Comparison of ENCODE assay signal across 2 cellular contexts in the genomic region with DNA sequence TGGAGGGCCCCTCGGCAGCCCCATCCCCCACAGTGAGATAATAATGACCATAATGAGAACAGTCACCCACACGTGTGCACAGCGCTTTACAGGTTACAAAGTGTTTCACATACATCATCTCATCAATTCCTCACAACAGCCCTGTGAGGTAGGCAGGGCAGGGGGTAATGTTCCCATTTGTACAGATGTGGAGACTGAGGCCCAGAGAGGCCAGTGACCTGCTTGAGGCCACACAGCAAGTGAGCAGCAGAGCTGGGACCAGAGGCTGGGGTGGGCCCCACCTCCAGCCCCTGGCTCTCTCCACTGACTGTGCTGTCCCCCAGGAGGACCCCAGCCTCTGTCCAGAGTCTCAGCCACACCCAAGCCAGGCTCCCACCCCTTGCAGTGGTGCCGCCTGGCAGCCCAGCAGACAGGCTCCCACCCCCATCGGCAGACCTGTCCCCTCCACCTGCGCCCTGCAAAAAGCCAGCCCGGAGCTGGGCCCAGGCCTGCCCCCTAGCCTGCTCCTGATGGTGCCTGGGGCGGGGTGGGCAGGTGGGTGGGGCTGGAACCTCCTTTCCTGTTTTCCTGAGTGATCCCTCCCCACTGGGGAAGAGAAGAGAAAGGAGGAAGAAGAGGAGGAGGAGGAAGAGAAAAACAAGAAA.
TF ChIP-seq lines count a peak whose summit lies in the region.

No MANE protein-coding gene starts in this region.

TF ChIP-seq in HEK293, 187 proteins besides CTCF, POLR2A, EP300 and RAD21 (continues in another document):
- TF ChIP-seq, protein P1, sequence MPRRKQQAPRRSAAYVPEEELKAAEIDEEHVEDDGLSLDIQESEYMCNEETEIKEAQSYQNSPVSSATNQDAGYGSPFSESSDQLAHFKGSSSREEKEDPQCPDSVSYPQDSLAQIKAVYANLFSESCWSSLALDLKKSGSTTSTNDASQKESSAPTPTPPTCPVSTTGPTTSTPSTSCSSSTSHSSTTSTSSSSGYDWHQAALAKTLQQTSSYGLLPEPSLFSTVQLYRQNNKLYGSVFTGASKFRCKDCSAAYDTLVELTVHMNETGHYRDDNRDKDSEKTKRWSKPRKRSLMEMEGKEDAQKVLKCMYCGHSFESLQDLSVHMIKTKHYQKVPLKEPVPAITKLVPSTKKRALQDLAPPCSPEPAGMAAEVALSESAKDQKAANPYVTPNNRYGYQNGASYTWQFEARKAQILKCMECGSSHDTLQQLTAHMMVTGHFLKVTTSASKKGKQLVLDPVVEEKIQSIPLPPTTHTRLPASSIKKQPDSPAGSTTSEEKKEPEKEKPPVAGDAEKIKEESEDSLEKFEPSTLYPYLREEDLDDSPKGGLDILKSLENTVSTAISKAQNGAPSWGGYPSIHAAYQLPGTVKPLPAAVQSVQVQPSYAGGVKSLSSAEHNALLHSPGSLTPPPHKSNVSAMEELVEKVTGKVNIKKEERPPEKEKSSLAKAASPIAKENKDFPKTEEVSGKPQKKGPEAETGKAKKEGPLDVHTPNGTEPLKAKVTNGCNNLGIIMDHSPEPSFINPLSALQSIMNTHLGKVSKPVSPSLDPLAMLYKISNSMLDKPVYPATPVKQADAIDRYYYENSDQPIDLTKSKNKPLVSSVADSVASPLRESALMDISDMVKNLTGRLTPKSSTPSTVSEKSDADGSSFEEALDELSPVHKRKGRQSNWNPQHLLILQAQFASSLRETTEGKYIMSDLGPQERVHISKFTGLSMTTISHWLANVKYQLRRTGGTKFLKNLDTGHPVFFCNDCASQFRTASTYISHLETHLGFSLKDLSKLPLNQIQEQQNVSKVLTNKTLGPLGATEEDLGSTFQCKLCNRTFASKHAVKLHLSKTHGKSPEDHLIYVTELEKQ (tag by site-specific recombination; IDR thresholded peaks at IDR 0.05; ENCODE audit: borderline replicate concordance): no peak
- TF ChIP-seq ZNF692 (tag by site-specific recombination; IDR thresholded peaks at IDR 0.05) (peak; percentile 43; the same call in 1 of the 2 replicates), SETDB1 (IDR thresholded peaks at IDR 0.05; ENCODE audit: insufficient read length, low read length) (no peak), GLI4 (tag by site-specific recombination; IDR thresholded peaks at IDR 0.05) (no peak), ATF2 (tag by site-specific recombination; IDR thresholded peaks at IDR 0.05; ENCODE audit: low read depth) (no peak), GLIS2 (tag by site-specific recombination; IDR thresholded peaks at IDR 0.05) (peak; percentile 20; the same call in 1 of the 2 replicates), ZNF175 (tag by site-specific recombination; IDR thresholded peaks at IDR 0.05) (no peak), FEZF1 (tag by site-specific recombination; IDR thresholded peaks at IDR 0.05) (no peak), KLF1 (tag by site-specific recombination; IDR thresholded peaks at IDR 0.05) (peak; percentile 51; the same call in 1 of the 2 replicates), ELK4 (IDR thresholded peaks at IDR 0.05; ENCODE audit: borderline replicate concordance, low read depth, low read length) (no peak), ZFP69B (tag by site-specific recombination; IDR thresholded peaks at IDR 0.05) (0 out of 2 replicates have a peak, but pooled peaks have one; percentile 33)
- TF ChIP-seq, protein P2, sequence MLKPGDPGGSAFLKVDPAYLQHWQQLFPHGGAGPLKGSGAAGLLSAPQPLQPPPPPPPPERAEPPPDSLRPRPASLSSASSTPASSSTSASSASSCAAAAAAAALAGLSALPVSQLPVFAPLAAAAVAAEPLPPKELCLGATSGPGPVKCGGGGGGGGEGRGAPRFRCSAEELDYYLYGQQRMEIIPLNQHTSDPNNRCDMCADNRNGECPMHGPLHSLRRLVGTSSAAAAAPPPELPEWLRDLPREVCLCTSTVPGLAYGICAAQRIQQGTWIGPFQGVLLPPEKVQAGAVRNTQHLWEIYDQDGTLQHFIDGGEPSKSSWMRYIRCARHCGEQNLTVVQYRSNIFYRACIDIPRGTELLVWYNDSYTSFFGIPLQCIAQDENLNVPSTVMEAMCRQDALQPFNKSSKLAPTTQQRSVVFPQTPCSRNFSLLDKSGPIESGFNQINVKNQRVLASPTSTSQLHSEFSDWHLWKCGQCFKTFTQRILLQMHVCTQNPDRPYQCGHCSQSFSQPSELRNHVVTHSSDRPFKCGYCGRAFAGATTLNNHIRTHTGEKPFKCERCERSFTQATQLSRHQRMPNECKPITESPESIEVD (tag by site-specific recombination; IDR thresholded peaks at IDR 0.05): no peak
- TF ChIP-seq, protein P3, sequence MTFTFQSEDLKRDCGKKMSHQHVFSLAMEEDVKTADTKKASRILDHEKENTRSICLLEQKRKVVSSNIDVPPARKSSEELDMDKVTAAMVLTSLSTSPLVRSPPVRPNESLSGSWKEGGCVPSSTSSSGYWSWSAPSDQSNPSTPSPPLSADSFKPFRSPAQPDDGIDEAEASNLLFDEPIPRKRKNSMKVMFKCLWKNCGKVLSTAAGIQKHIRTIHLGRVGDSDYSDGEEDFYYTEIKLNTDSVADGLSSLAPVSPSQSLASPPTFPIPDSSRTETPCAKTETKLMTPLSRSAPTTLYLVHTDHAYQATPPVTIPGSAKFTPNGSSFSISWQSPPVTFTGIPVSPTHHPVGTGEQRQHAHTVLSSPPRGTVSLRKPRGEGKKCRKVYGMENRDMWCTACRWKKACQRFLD (tag by site-specific recombination; IDR thresholded peaks at IDR 0.05): no peak

TF ChIP-seq in K562, 482 proteins besides CTCF, POLR2A, EP300 and RAD21 (continues in another document):
- TF ChIP-seq TFE3 (CRISPR knock-in tag; IDR thresholded peaks at IDR 0.05) (no peak), ETV6 (IDR thresholded peaks at IDR 0.05; ENCODE audit: borderline replicate concordance in 1 of 2, low read depth in 2 of 2, low read length in 1 of 2) (no peak), ETV6 (CRISPR knock-in tag; IDR thresholded peaks at IDR 0.05; ENCODE audit: borderline replicate concordance) (no peak), ZNF41 (CRISPR knock-in tag; conservative IDR thresholded peaks at IDR 0.05) (no peak), ZNF140 (CRISPR knock-in tag; IDR thresholded peaks at IDR 0.05) (no peak), ZNF764 (CRISPR knock-in tag; IDR thresholded peaks at IDR 0.05; ENCODE audit: low read depth) (no peak), SRSF7 (optimal IDR thresholded peaks at IDR 0.05; ENCODE audit: low read depth, low read length) (no peak), DDX20 (tag; IDR thresholded peaks at IDR 0.05; ENCODE audit: low read depth) (no peak), HCFC1 (IDR thresholded peaks at IDR 0.05; ENCODE audit: low read depth, low read length) (no peak), KDM1A (IDR thresholded peaks at IDR 0.05) (peak; percentile 46 to 58), ILK (tag; IDR thresholded peaks at IDR 0.05; ENCODE audit: borderline replicate concordance, low read depth) (no peak), HEY1 (CRISPR knock-in tag; IDR thresholded peaks at IDR 0.05; ENCODE audit: borderline replicate concordance) (no peak), YBX1 (IDR thresholded peaks at IDR 0.05) (no peak), RB1 (IDR thresholded peaks at IDR 0.05; ENCODE audit: low read depth) (no peak), TRIM25 (IDR thresholded peaks at IDR 0.05; ENCODE audit: borderline replicate concordance) (no peak), HNRNPL (IDR thresholded peaks at IDR 0.05; ENCODE audit: low read depth, low read length) (no peak), ADNP (tag; IDR thresholded peaks at IDR 0.05) (0 out of 2 replicates have a peak, but pooled peaks have one; percentile 43), HNRNPUL1 (IDR thresholded peaks at IDR 0.05; ENCODE audit: low read length) (no peak), HDAC1 (IDR thresholded peaks at IDR 0.05) (no peak), TAF9B (IDR thresholded peaks at IDR 0.05; ENCODE audit: partially characterized antibody) (no peak), SMARCA5 (IDR thresholded peaks at IDR 0.05) (peak; percentile 40; the same call in 1 of the 2 replicates), ZNF282 (CRISPR knock-in tag; IDR thresholded peaks at IDR 0.05) (no peak), KDM2B (CRISPR knock-in tag; IDR thresholded peaks at IDR 0.05) (no peak)
- TF ChIP-seq, protein P4, sequence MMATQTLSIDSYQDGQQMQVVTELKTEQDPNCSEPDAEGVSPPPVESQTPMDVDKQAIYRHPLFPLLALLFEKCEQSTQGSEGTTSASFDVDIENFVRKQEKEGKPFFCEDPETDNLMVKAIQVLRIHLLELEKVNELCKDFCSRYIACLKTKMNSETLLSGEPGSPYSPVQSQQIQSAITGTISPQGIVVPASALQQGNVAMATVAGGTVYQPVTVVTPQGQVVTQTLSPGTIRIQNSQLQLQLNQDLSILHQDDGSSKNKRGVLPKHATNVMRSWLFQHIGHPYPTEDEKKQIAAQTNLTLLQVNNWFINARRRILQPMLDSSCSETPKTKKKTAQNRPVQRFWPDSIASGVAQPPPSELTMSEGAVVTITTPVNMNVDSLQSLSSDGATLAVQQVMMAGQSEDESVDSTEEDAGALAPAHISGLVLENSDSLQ (IDR thresholded peaks at IDR 0.05): no peak
- TF ChIP-seq, protein P5, sequence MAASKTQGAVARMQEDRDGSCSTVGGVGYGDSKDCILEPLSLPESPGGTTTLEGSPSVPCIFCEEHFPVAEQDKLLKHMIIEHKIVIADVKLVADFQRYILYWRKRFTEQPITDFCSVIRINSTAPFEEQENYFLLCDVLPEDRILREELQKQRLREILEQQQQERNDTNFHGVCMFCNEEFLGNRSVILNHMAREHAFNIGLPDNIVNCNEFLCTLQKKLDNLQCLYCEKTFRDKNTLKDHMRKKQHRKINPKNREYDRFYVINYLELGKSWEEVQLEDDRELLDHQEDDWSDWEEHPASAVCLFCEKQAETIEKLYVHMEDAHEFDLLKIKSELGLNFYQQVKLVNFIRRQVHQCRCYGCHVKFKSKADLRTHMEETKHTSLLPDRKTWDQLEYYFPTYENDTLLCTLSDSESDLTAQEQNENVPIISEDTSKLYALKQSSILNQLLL (CRISPR knock-in tag; IDR thresholded peaks at IDR 0.05; ENCODE audit: borderline replicate concordance): no peak
- TF ChIP-seq, protein P6, sequence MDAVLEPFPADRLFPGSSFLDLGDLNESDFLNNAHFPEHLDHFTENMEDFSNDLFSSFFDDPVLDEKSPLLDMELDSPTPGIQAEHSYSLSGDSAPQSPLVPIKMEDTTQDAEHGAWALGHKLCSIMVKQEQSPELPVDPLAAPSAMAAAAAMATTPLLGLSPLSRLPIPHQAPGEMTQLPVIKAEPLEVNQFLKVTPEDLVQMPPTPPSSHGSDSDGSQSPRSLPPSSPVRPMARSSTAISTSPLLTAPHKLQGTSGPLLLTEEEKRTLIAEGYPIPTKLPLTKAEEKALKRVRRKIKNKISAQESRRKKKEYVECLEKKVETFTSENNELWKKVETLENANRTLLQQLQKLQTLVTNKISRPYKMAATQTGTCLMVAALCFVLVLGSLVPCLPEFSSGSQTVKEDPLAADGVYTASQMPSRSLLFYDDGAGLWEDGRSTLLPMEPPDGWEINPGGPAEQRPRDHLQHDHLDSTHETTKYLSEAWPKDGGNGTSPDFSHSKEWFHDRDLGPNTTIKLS (IDR thresholded peaks at IDR 0.05; ENCODE audit: borderline replicate concordance, low read depth): no peak
- TF ChIP-seq, protein P7, sequence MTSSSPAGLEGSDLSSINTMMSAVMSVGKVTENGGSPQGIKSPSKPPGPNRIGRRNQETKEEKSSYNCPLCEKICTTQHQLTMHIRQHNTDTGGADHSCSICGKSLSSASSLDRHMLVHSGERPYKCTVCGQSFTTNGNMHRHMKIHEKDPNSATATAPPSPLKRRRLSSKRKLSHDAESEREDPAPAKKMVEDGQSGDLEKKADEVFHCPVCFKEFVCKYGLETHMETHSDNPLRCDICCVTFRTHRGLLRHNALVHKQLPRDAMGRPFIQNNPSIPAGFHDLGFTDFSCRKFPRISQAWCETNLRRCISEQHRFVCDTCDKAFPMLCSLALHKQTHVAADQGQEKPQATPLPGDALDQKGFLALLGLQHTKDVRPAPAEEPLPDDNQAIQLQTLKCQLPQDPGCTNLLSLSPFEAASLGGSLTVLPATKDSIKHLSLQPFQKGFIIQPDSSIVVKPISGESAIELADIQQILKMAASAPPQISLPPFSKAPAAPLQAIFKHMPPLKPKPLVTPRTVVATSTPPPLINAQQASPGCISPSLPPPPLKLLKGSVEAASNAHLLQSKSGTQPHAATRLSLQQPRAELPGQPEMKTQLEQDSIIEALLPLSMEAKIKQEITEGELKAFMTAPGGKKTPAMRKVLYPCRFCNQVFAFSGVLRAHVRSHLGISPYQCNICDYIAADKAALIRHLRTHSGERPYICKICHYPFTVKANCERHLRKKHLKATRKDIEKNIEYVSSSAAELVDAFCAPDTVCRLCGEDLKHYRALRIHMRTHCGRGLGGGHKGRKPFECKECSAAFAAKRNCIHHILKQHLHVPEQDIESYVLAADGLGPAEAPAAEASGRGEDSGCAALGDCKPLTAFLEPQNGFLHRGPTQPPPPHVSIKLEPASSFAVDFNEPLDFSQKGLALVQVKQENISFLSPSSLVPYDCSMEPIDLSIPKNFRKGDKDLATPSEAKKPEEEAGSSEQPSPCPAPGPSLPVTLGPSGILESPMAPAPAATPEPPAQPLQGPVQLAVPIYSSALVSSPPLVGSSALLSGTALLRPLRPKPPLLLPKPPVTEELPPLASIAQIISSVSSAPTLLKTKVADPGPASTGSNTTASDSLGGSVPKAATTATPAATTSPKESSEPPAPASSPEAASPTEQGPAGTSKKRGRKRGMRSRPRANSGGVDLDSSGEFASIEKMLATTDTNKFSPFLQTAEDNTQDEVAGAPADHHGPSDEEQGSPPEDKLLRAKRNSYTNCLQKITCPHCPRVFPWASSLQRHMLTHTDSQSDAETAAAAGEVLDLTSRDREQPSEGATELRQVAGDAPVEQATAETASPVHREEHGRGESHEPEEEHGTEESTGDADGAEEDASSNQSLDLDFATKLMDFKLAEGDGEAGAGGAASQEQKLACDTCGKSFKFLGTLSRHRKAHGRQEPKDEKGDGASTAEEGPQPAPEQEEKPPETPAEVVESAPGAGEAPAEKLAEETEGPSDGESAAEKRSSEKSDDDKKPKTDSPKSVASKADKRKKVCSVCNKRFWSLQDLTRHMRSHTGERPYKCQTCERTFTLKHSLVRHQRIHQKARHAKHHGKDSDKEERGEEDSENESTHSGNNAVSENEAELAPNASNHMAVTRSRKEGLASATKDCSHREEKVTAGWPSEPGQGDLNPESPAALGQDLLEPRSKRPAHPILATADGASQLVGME (CRISPR knock-in tag; IDR thresholded peaks at IDR 0.05): no peak
